ENCODE assay signal across 8 cellular contexts in the genomic region with DNA sequence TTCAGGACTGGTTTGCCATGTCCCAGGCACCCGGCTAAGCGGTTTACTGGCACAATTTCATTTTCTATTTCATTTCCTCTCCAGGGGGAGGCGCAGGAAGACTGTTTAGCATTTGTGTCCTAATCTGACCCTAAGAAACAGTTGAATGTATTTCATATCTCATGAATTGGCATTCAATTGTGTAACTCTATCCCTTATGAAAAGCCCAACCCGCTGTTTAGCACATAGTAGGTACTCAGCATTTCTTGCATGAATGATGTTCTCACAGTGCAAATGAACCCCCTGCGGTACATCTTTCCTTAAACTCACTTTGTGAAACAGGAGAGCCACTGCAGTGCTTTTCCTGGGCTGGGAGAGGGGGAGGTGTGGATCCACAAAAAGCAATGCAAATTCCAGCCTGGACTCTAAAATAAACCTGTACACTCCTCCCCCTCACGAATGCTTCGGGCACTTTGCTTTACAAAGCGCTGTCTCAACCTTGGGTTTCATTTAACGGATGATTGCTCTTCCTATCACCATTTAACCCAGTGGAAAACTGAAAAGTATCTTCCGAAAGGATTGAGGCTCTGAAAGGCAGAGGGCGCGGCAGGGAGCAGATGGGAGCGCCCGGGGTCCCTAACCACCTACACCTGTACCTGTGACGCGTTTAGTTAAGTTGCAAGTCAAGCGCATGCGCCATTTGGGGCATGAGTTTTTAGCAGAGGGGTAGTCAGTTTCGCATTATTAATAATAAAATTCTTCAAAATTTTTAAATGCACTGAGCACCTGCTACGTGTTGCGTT. TPM values are rescaled to one million over a fixed set of nuclear protein-coding genes. Genes with fewer than 3 reads are reported as not detected.
DNase-seq lines count a peak whose midpoint lies in the region; ATAC-seq and TF ChIP-seq lines count a peak whose summit lies in the region.

No MANE protein-coding gene starts in this region.

- no peaks in the 10 kb centered on the region for H3K27me3 ChIP-seq in aorta (ENCODE audit: control insufficient read depth in 1 of 2, insufficient read depth in 2 of 2, low read length in 1 of 2)

- no peaks in the 10 kb centered on the region for H3K27me3 Mint-ChIP-seq in activated T-helper 17 cell treated with anti-CD3 and anti-CD28 coated beads, Interleukin-2, amount 50 U/mL, for 72 hours
- H3K27me3 Mint-ChIP-seq in nephron (ENCODE audit: low read depth) = peaks cover 4% of the 10 kb centered on the region

- H3K36me3 Mint-ChIP-seq in activated T-helper 17 cell treated with anti-CD3 and anti-CD28 coated beads, Interleukin-2, amount 50 U/mL, for 72 hours (ENCODE audit: low read depth) = peaks cover 42% of the 10 kb centered on the region
- peaks cover 31% of the 10 kb centered on the region for H3K36me3 Mint-ChIP-seq in nephron (ENCODE audit: low read depth)

- ATAC-seq in activated T-helper 17 cell treated with anti-CD3 and anti-CD28 coated beads, Interleukin-2, amount 50 U/mL, for 72 hours (replicated peaks) = peak; percentile 41
- peak; percentile 69 for ATAC-seq in aorta (ENCODE audit: low FRiP score)
- ATAC-seq in HG03108 (IDR thresholded peaks at IDR 0.05; ENCODE audit: unreplicated experiment) = no peak

- TF ChIP-seq EP300 in Ishikawa (IDR thresholded peaks at IDR 0.05; ENCODE audit: borderline replicate concordance) = 0 out of 2 replicates have a peak, but pooled peaks have one; percentile 14

- TF ChIP-seq CTCF in fibroblast of pulmonary artery (IDR thresholded peaks at IDR 0.05; ENCODE audit: low read length, missing control alignments) = peak; percentile 57
- TF ChIP-seq CTCF in nephron (IDR thresholded peaks at IDR 0.05; ENCODE audit: unreplicated experiment in 3 of 3) = peak; percentile 59 to 64 (median 63)

- TF ChIP-seq RAD21 in Ishikawa (IDR thresholded peaks at IDR 0.05; ENCODE audit: low read depth) = peak; percentile 54

- H3K4me3 Mint-ChIP-seq in activated T-helper 17 cell treated with anti-CD3 and anti-CD28 coated beads, Interleukin-2, amount 50 U/mL, for 72 hours = peak overlapping the region; percentile 98
- peak overlapping the region; percentile 99 to 100 (median 99) for H3K4me3 Mint-ChIP-seq in nephron

- H3K4me1 ChIP-seq in aorta (ENCODE audit: control insufficient read depth in 1 of 2, insufficient read depth in 2 of 2, low read length in 2 of 2) = peaks cover 0 to 5% of the 10 kb centered on the region in 2 donors

- WGBS in aorta, 2 donors = 2 to 3% methylated on average over 21 of the region's 21 CpGs

- H3K9me3 Mint-ChIP-seq in activated T-helper 17 cell treated with anti-CD3 and anti-CD28 coated beads, Interleukin-2, amount 50 U/mL, for 72 hours = no peaks in the 10 kb centered on the region
- no peaks in the 10 kb centered on the region for H3K9me3 Mint-ChIP-seq in nephron

- H3K27ac ChIP-seq in aorta (ENCODE audit: low read depth in 1 of 2, low read length in 2 of 2) = peak overlapping the region in 1 of 2 donors; percentile 66

- peak overlapping the region; percentile 97 for H3K27ac Mint-ChIP-seq in activated T-helper 17 cell treated with anti-CD3 and anti-CD28 coated beads, Interleukin-2, amount 50 U/mL, for 72 hours
- H3K27ac Mint-ChIP-seq in nephron = peak overlapping the region; percentile 24 to 97 (median 92)

- intact Hi-C loops in aorta (cut with DNase I) = loop anchor here (5.0 kb wide), 3 partner anchors 196 to 224 kb away; partner anchors contain the start of genes ANKRD24 (in 1 of the 2), APBA3 (in 1 of the 2), MRPL54 (in 1 of the 2) and SIRT6 (in 1 of the 2)

- H3K4me1 Mint-ChIP-seq in activated T-helper 17 cell treated with anti-CD3 and anti-CD28 coated beads, Interleukin-2, amount 50 U/mL, for 72 hours = peaks cover 29% of the 10 kb centered on the region
- H3K4me1 Mint-ChIP-seq in nephron = peaks cover 46% of the 10 kb centered on the region

- DNase-seq in D341Med (ENCODE audit: low spot score) = peak; percentile 65
- peak; percentile 89 for DNase-seq in NOMO-1 treated with DMSO at 0.1 percent for 48 hours (lab: John Stamatoyannopoulos, UW; ENCODE audit: unreplicated experiment)
- DNase-seq in fibroblast of pulmonary artery (ENCODE audit: low read depth) = peak; percentile 85
- DNase-seq in aorta = peak in 1 of 2 donors; percentile 47

- peaks cover 0 to 11% of the 10 kb centered on the region in 2 donors for H3K36me3 ChIP-seq in aorta (ENCODE audit: control insufficient read depth in 1 of 2, insufficient read depth in 2 of 2, low read length in 1 of 2)

- no peaks in the 10 kb centered on the region for H3K9me3 ChIP-seq in aorta (ENCODE audit: control insufficient read depth, low read length)

- peak overlapping the region; percentile 100 for H3K4me3 ChIP-seq in fibroblast of pulmonary artery (replicated peaks; ENCODE audit: low read depth, low read length)
- H3K4me3 ChIP-seq in aorta (ENCODE audit: low read length in 2 of 2) = peak overlapping the region in 1 of 2 donors; percentile 8

TF ChIP-seq in Ishikawa, 13 proteins besides CTCF, POLR2A, EP300 and RAD21:
- TF ChIP-seq NFIC (IDR thresholded peaks at IDR 0.05) = no peak
- TF ChIP-seq TCF12 (IDR thresholded peaks at IDR 0.05; ENCODE audit: low read depth) = peak; percentile 26; the same call in 1 of the 2 replicates
- 0 out of 2 replicates have a peak, but pooled peaks have one; percentile 38 for TF ChIP-seq TEAD4 (IDR thresholded peaks at IDR 0.05)
- TF ChIP-seq, protein P1, sequence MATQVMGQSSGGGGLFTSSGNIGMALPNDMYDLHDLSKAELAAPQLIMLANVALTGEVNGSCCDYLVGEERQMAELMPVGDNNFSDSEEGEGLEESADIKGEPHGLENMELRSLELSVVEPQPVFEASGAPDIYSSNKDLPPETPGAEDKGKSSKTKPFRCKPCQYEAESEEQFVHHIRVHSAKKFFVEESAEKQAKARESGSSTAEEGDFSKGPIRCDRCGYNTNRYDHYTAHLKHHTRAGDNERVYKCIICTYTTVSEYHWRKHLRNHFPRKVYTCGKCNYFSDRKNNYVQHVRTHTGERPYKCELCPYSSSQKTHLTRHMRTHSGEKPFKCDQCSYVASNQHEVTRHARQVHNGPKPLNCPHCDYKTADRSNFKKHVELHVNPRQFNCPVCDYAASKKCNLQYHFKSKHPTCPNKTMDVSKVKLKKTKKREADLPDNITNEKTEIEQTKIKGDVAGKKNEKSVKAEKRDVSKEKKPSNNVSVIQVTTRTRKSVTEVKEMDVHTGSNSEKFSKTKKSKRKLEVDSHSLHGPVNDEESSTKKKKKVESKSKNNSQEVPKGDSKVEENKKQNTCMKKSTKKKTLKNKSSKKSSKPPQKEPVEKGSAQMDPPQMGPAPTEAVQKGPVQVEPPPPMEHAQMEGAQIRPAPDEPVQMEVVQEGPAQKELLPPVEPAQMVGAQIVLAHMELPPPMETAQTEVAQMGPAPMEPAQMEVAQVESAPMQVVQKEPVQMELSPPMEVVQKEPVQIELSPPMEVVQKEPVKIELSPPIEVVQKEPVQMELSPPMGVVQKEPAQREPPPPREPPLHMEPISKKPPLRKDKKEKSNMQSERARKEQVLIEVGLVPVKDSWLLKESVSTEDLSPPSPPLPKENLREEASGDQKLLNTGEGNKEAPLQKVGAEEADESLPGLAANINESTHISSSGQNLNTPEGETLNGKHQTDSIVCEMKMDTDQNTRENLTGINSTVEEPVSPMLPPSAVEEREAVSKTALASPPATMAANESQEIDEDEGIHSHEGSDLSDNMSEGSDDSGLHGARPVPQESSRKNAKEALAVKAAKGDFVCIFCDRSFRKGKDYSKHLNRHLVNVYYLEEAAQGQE (IDR thresholded peaks at IDR 0.05; ENCODE audit: low read depth) = no peak
- TF ChIP-seq MAX (IDR thresholded peaks at IDR 0.05) = 0 out of 2 replicates have a peak, but pooled peaks have one; percentile 25

RNA-seq across cellular contexts. Expression of gene EEF2, which starts 1.2 kb away (rescaled TPM):
- 1,000 to 10,000 TPM; 3,211 to 3,379 TPM for total RNA-seq in activated T-helper 17 cell treated with anti-CD3 and anti-CD28 coated beads, Interleukin-2, amount 50 U/mL, for 72 hours
- 1,000 to 10,000 TPM; 1,616 to 1,851 TPM for total RNA-seq in aorta
- 1,000 to 10,000 TPM in 1 of 2 donors, 100 to 1,000 TPM in 1; 969 to 1,197 TPM for polyA plus RNA-seq in aorta

RNA-seq across cellular contexts. Expression of gene DAPK3, which starts 15.6 kb away (rescaled TPM):
- total RNA-seq in activated T-helper 17 cell treated with anti-CD3 and anti-CD28 coated beads, Interleukin-2, amount 50 U/mL, for 72 hours = 10 to 100 TPM; 37.5 to 40.6 TPM
- 100 to 1,000 TPM; 118 to 197 TPM for total RNA-seq in aorta
- 100 to 1,000 TPM in 1 of 2 donors, 10 to 100 TPM in 1; 78.0 to 146 TPM for polyA plus RNA-seq in aorta

RNA-seq across cellular contexts. Expression of gene PIAS4, which starts 21.1 kb away (rescaled TPM):
- 10 to 100 TPM; 32.8 to 39.1 TPM for total RNA-seq in activated T-helper 17 cell treated with anti-CD3 and anti-CD28 coated beads, Interleukin-2, amount 50 U/mL, for 72 hours
- total RNA-seq in aorta = 10 to 100 TPM; 14.9 to 20.3 TPM
- 10 to 100 TPM in 1 of 2 donors, 1 to 10 TPM in 1; 6.5 to 16.8 TPM for polyA plus RNA-seq in aorta

RNA-seq across cellular contexts. Expression of gene NMRK2, which starts 53.6 kb away (rescaled TPM):
- total RNA-seq in activated T-helper 17 cell treated with anti-CD3 and anti-CD28 coated beads, Interleukin-2, amount 50 U/mL, for 72 hours = not detected
- total RNA-seq in aorta = 1 to 10 TPM in 1 of 2 donors, not detected in 1; 2.4 TPM
- 1 to 10 TPM in 1 of 2 donors, under 1 TPM in 1; 0.18 to 5.5 TPM for polyA plus RNA-seq in aorta
